1 cellular context compared by ENCODE assay signal in the genomic region with DNA sequence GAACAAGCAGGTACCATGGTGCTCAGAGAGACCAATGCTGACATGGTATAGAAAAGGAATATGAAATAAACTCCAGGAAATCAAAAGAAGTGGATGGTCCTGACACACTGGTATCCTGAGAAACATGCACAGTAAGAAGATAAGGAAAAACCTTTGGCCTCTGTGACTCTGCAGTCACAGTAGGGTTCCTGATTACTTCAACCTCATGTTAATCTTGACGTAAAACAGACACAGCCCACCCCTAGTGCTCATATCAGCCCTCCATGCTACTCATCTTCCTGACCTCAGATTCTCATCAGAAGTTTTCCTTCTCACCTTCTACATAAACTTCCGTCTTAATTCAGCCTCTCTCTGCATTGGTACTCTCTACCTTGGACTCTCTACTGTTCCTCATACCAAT.
TF ChIP-seq lines count a peak whose summit lies in the region.

No MANE protein-coding gene starts in this region.

TF ChIP-seq in SK-N-SH, 30 proteins besides CTCF, POLR2A, EP300 and RAD21 (continued from another document):
- TF ChIP-seq FOXJ3 (CRISPR knock-in tag; IDR thresholded peaks at IDR 0.05) = no peak
